1 cellular context compared by ENCODE assay signal in the genomic region with DNA sequence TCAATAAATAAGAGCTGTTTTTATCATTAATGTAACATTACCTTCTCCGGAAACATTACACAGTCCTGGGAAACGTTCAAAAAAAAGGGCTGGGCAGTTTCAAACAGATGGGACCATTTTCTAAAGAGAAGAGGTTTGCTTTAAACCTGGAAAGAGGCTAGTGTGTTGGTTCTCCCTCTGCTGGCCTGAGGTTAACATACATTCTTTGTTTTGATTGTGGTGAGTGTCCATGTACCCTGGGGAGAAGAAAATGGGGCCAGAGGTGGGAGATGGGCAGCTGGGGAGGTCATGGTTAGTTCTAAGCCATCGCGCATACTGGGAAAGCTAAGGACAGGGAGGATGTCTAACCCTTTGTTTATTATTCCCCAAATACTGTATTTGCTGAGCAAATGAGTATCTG.
TF ChIP-seq lines count a peak whose summit lies in the region.

No MANE protein-coding gene starts in this region.

TF ChIP-seq in HCT116, 20 proteins besides CTCF, POLR2A, EP300 and RAD21 (continued from another document):
- TF ChIP-seq, protein P1, sequence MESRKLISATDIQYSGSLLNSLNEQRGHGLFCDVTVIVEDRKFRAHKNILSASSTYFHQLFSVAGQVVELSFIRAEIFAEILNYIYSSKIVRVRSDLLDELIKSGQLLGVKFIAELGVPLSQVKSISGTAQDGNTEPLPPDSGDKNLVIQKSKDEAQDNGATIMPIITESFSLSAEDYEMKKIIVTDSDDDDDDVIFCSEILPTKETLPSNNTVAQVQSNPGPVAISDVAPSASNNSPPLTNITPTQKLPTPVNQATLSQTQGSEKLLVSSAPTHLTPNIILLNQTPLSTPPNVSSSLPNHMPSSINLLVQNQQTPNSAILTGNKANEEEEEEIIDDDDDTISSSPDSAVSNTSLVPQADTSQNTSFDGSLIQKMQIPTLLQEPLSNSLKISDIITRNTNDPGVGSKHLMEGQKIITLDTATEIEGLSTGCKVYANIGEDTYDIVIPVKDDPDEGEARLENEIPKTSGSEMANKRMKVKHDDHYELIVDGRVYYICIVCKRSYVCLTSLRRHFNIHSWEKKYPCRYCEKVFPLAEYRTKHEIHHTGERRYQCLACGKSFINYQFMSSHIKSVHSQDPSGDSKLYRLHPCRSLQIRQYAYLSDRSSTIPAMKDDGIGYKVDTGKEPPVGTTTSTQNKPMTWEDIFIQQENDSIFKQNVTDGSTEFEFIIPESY (IDR thresholded peaks at IDR 0.05; ENCODE audit: extremely low read depth, insufficient replicate concordance, low read length): no peak
- no peak for TF ChIP-seq EZH2 (IDR thresholded peaks at IDR 0.05)
- TF ChIP-seq EZH2phosphoT487 (IDR thresholded peaks at IDR 0.05; ENCODE audit: borderline replicate concordance): no peak
- no peak for TF ChIP-seq POLR2AphosphoS5 (IDR thresholded peaks at IDR 0.05; ENCODE audit: low read depth, low read length)
